1 cellular context compared by ENCODE assay signal in genomic region chr2:218217366-218218309, GRCh38.
TF ChIP-seq lines count a peak whose summit lies in the region.

No MANE protein-coding gene starts in this region.

TF ChIP-seq in HCT116, 20 proteins besides CTCF, POLR2A, EP300 and RAD21:
- TF ChIP-seq SIN3A (IDR thresholded peaks at IDR 0.05; ENCODE audit: low read depth) = no peak
- no peak; the same call in 1 of the 2 replicates for TF ChIP-seq ZFX (IDR thresholded peaks at IDR 0.05)
- TF ChIP-seq TCF7L2 (IDR thresholded peaks at IDR 0.05; ENCODE audit: borderline replicate concordance, extremely low read depth, insufficient read depth, insufficient read length) = no peak
- TF ChIP-seq EZH2 (IDR thresholded peaks at IDR 0.05) = no peak
- TF ChIP-seq MAX (IDR thresholded peaks at IDR 0.05) = no peak
- TF ChIP-seq FOSL1 (IDR thresholded peaks at IDR 0.05; ENCODE audit: low read depth) = no peak
- TF ChIP-seq EZH2phosphoT487 (IDR thresholded peaks at IDR 0.05; ENCODE audit: borderline replicate concordance) = no peak
- TF ChIP-seq POLR2AphosphoS5 (IDR thresholded peaks at IDR 0.05; ENCODE audit: low read depth, low read length) = no peak
- TF ChIP-seq YY1 (IDR thresholded peaks at IDR 0.05; ENCODE audit: extremely low read depth, insufficient replicate concordance, low read depth, low read length) = no peak
- no peak for TF ChIP-seq JUND (IDR thresholded peaks at IDR 0.05)
- no peak for TF ChIP-seq CEBPB (IDR thresholded peaks at IDR 0.05; ENCODE audit: low read depth)
- no peak for TF ChIP-seq CBX3 (IDR thresholded peaks at IDR 0.05; ENCODE audit: low read depth)
- no peak for TF ChIP-seq SP1 (IDR thresholded peaks at IDR 0.05; ENCODE audit: low read depth)
- no peak for TF ChIP-seq ZNF274 (IDR thresholded peaks at IDR 0.05; ENCODE audit: low read depth, low read length)
- no peak for TF ChIP-seq ZBTB33 (IDR thresholded peaks at IDR 0.05; ENCODE audit: extremely low read depth, insufficient replicate concordance, low read length)
- no peak for TF ChIP-seq SRF (IDR thresholded peaks at IDR 0.05; ENCODE audit: low read depth)
- TF ChIP-seq EGR1 (IDR thresholded peaks at IDR 0.05; ENCODE audit: low read depth) = no peak
